Comparison of ENCODE assay signal across 9 cellular contexts in the genomic region with DNA sequence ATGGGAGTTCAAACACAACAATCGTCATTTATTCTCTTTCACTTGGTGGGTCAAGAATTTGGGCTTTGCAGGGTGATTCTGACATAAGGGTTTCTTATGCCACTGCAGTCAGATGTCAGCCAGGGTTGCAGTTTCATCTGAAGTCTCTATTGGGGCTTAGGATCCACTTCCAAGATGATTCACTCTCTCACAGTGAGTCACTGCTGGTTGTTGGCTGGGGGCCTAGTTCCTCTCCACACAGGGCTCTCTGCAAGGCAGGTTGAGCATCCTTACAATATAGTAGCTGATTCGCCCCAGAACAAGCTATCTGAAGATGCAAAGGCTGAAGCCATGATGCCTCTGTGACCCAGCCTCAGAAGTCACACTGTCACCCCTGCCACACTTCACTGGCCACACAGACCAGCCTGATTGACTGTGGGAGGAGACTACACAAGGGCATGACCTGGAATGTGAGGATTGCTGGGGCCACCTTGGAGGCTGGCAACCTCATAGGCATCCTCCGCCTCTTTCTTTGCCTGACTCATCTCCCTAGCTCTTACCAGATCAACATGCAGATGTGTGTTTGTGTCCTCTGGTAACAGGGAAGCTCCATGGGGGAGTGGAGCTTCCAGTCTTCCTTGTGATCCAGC. TPM values are rescaled to one million over a fixed set of nuclear protein-coding genes. Genes with fewer than 3 reads are reported as not detected.
DNase-seq lines count a peak whose midpoint lies in the region; ATAC-seq, FAIRE-seq and TF ChIP-seq lines count a peak whose summit lies in the region.
"Had no signal": no experiment of that assay in that cellular context is flagged by ENCODE, and none has a peak within 500 bp of the region (broad histone marks: within the 10 kb centered on the region; RNA-seq: fewer than 3 reads in every experiment).

No MANE protein-coding gene starts in this region.

- H3K79me2 ChIP-seq in HepG2 (ENCODE audit: insufficient read depth, low read length) = peaks cover 1% of the 10 kb centered on the region

- no peak for TF ChIP-seq CTCF in AG10803 (conservative IDR thresholded peaks at IDR 0.05; ENCODE audit: low read length)
- TF ChIP-seq CTCF in HepG2 (CRISPR knock-in tag; IDR thresholded peaks at IDR 0.05) = no peak
- TF ChIP-seq CTCF in thyroid gland (IDR thresholded peaks at IDR 0.05) = no peak

- H3K36me3 ChIP-seq in HepG2 (replicated peaks in 1 of 2; ENCODE audit: control insufficient read depth in 1 of 2, insufficient read depth in 2 of 2, low read length in 2 of 2) (no peaks in the 10 kb centered on the region), thyroid gland (no peaks in the 10 kb centered on the region)

- no peak for TF ChIP-seq POLR2A in HepG2 (IDR thresholded peaks at IDR 0.05; ENCODE audit: insufficient read depth in 1 of 2, low read depth in 2 of 2, low read length in 2 of 2)
- no peak for TF ChIP-seq POLR2A in thyroid gland (IDR thresholded peaks at IDR 0.05)

- TF ChIP-seq RAD21 in HepG2 (CRISPR knock-in tag; IDR thresholded peaks at IDR 0.05) = no peak

- ATAC-seq in HepG2 (no peak), GM21423 (IDR thresholded peaks at IDR 0.05; ENCODE audit: unreplicated experiment) (no peak)
- ATAC-seq: body of pancreas had no signal

- H3K9ac ChIP-seq in HepG2 (ENCODE audit: insufficient read depth, low read depth, low read length) = no peak overlapping the region

- no peak overlapping the region for H3K4me3 ChIP-seq in AG10803 (ENCODE audit: low read length)
- H3K4me3 ChIP-seq in HepG2 (replicated peaks in 1 of 3; ENCODE audit: insufficient read depth in 1 of 3, low read depth in 2 of 3, low read length in 3 of 3) = no peak overlapping the region
- no peak overlapping the region for H3K4me3 ChIP-seq in thyroid gland (replicated peaks in 1 of 3)
- H3K4me3 ChIP-seq: body of pancreas had no signal

- WGBS in HepG2 (ENCODE audit: low lambda C conversion rate) = 15% methylated on average over 2 of the region's 3 CpGs
- WGBS in thyroid gland, 2 donors = 97 to 98% methylated on average over 3 of the region's 3 CpGs

- no peak overlapping the region for H3K4me2 ChIP-seq in HepG2 (ENCODE audit: low read depth, low read length)

- BruUV-seq in HepG2 (replicated peaks; lab: Mats Ljungman, UMichigan) = no TSS peak

- POLR2A ChIA-PET in HepG2 (lab: Yijun Ruan, JAX) = no interaction called here

- FAIRE-seq in HepG2 (lab: Jason Lieb, UNC) = no peak

- intact Hi-C loops in HepG2 (cut with micrococcal nuclease; ENCODE audit: unreplicated experiment) (loop anchor here (1.0 kb wide), 1 partner anchor 30 kb away; no protein-coding TSS in a partner anchor), thyroid gland (cut with DNase I) (no loop called here)

- H4K20me1 ChIP-seq in HepG2 (ENCODE audit: insufficient read depth, low read length) = no peaks in the 10 kb centered on the region

- H2AFZ ChIP-seq in HepG2 (ENCODE audit: low read length) = no peak overlapping the region

- H3K27ac ChIP-seq in HepG2 (ENCODE audit: extremely low read length, insufficient read depth, low read length) (no peak overlapping the region), thyroid gland (no peak overlapping the region)
- H3K27ac ChIP-seq: body of pancreas had no signal

- TF ChIP-seq EP300 in HepG2 (IDR thresholded peaks at IDR 0.05; ENCODE audit: low read depth in 2 of 2, low read length in 2 of 2) = no peak
- TF ChIP-seq EP300 in HepG2 (CRISPR knock-in tag; IDR thresholded peaks at IDR 0.05; ENCODE audit: borderline replicate concordance) = no peak

- H3K9me3 ChIP-seq in HepG2 (ENCODE audit: low read length) = no peaks in the 10 kb centered on the region
- H3K9me3 ChIP-seq in thyroid gland = no peaks in the 10 kb centered on the region
- H3K9me3 ChIP-seq: body of pancreas had no signal

- H3K27me3 ChIP-seq in HepG2 (ENCODE audit: control insufficient read depth in 1 of 2, insufficient read depth in 2 of 2, low read length in 2 of 2) = peaks cover 1 to 5% of the 10 kb centered on the region in 2 experiments; a peak in 2 of 5 replicates
- no peaks in the 10 kb centered on the region for H3K27me3 ChIP-seq in thyroid gland
- H3K27me3 ChIP-seq: body of pancreas had no signal

- in situ Hi-C loops in HepG2 (cut with HindIII; ENCODE audit: extremely low pct_ligation_motif_present, low pct_unique_long_range_greater_than_20kb) = no loop called here

- CTCF ChIA-PET in HepG2 (lab: Yijun Ruan, JAX; ENCODE audit: low intra/inter-chr PET ratio, low total read pairs) = no interaction called here

- DNase-seq in AG10803 (ENCODE audit: low read depth) = peak; percentile 73
- DNase-seq in M059J (ENCODE audit: low read depth) = peak; percentile 80
- peak; percentile 71 for DNase-seq in activated naive CD4-positive, alpha-beta T cell treated with Interleukin-2 at 50 U/mL for 16 hours
- peak; percentile 50 for DNase-seq in HepG2 (ENCODE audit: low spot score)
- DNase-seq in thyroid gland = peak; percentile 47 to 53
- DNase-seq in cerebellar cortex (ENCODE audit: low spot score) = no peak
- DNase-seq in hippocampal formation (lab: John Stamatoyannopoulos, UW) = no peak

- H3K4me1 ChIP-seq in HepG2 (ENCODE audit: insufficient read depth, low read length) (peaks cover 60% of the 10 kb centered on the region), thyroid gland (peaks cover 12 to 27% of the 10 kb centered on the region in 2 donors)

RNA-seq across cellular contexts. Expression of a gene that starts 4.5 kb away (rescaled TPM):
- total RNA-seq in M059J (2014; rRNA removed; shearing (Covaris generic)) = 85.7 and 88.4 TPM in 2 replicates
- total RNA-seq in HepG2 (2016; rRNA removed; fragmentation: Illumina TruSeq; extraction: Trizol) = 15.2 and 18.4 TPM in 2 replicates
- 15.8 and 20.2 TPM in 2 replicates for total RNA-seq in HepG2 (2016; cell fraction: cytosol; rRNA removed; fragmentation: Illumina TruSeq; extraction: Trizol; ENCODE audit: low read depth)
- total RNA-seq in HepG2 (2016; cell fraction: insoluble cytoplasmic fraction; rRNA removed; fragmentation: Illumina TruSeq; extraction: Trizol) = 18.6 and 20.5 TPM in 2 replicates
- 17.3 and 29.5 TPM in 2 replicates for total RNA-seq in HepG2 (2016; cell fraction: membrane; rRNA removed; fragmentation: Illumina TruSeq; extraction: Trizol)
- total RNA-seq in HepG2 (2016; cell fraction: nucleus; rRNA removed; fragmentation: Illumina TruSeq; extraction: Trizol) = 8.3 and 12.2 TPM in 2 replicates
- 47.2 and 62.0 TPM in 2 replicates for polyA plus RNA-seq in HepG2 (2011; rRNA removed)
- 33.8 and 73.1 TPM in 2 replicates for polyA plus RNA-seq in HepG2 (2011; cell fraction: cytosol; rRNA removed)
- polyA plus RNA-seq in HepG2 (2011; cell fraction: nucleus; rRNA removed) = 101 and 106 TPM in 2 replicates
- 14.6 TPM in 2 replicates for polyA plus RNA-seq in HepG2 (2012)
- polyA plus RNA-seq in HepG2 (2016; cell fraction: cytosol; fragmentation: Illumina TruSeq; extraction: Trizol; ENCODE audit: low read depth) = 16.0 and 27.0 TPM in 2 replicates
- polyA plus RNA-seq in HepG2 (2016; cell fraction: insoluble cytoplasmic fraction; fragmentation: Illumina TruSeq; extraction: Trizol; ENCODE audit: low read depth) = 14.7 and 18.5 TPM in 2 replicates
- polyA plus RNA-seq in HepG2 (2016; cell fraction: membrane; fragmentation: Illumina TruSeq; extraction: Trizol; ENCODE audit: low read depth) = 13.4 and 18.5 TPM in 2 replicates
- 25.1 and 25.9 TPM in 2 replicates for polyA plus RNA-seq in HepG2 (2016; cell fraction: nucleus; fragmentation: Illumina TruSeq; extraction: Trizol; ENCODE audit: insufficient read depth, low read depth)
- polyA minus RNA-seq in HepG2 (2011; rRNA and poly(A)+ RNA removed; ENCODE audit: low replicate concordance) = 11.5 and 28.1 TPM in 2 replicates
- polyA minus RNA-seq in HepG2 (2011; cell fraction: cytosol; rRNA and poly(A)+ RNA removed) = 14.0 and 17.6 TPM in 2 replicates
- polyA minus RNA-seq in HepG2 (2011; cell fraction: nucleus; rRNA and poly(A)+ RNA removed) = 11.3 and 12.8 TPM in 2 replicates
- total RNA-seq in thyroid gland = 10 to 100 TPM; 37.0 to 61.8 (median 49.1) TPM

RNA-seq across cellular contexts. Expression of a gene that starts 33.1 kb away (rescaled TPM):
- total RNA-seq in M059J (2014; rRNA removed; shearing (Covaris generic)) = 0.12 and 1.4 TPM in 2 replicates
- 6.0 and 7.0 TPM in 2 replicates for total RNA-seq in HepG2 (2016; rRNA removed; fragmentation: Illumina TruSeq; extraction: Trizol)
- total RNA-seq in HepG2 (2016; cell fraction: cytosol; rRNA removed; fragmentation: Illumina TruSeq; extraction: Trizol; ENCODE audit: low read depth) = 10.2 and 12.4 TPM in 2 replicates
- 6.3 and 8.8 TPM in 2 replicates for total RNA-seq in HepG2 (2016; cell fraction: insoluble cytoplasmic fraction; rRNA removed; fragmentation: Illumina TruSeq; extraction: Trizol)
- total RNA-seq in HepG2 (2016; cell fraction: membrane; rRNA removed; fragmentation: Illumina TruSeq; extraction: Trizol) = 10.0 and 14.6 TPM in 2 replicates
- 4.9 and 5.2 TPM in 2 replicates for total RNA-seq in HepG2 (2016; cell fraction: nucleus; rRNA removed; fragmentation: Illumina TruSeq; extraction: Trizol)
- polyA plus RNA-seq in HepG2 (2011; rRNA removed) = 9.1 and 11.7 TPM in 2 replicates
- 6.2 and 9.7 TPM in 2 replicates for polyA plus RNA-seq in HepG2 (2011; cell fraction: cytosol; rRNA removed)
- polyA plus RNA-seq in HepG2 (2011; cell fraction: nucleus; rRNA removed) = 4.6 and 5.9 TPM in 2 replicates
- polyA plus RNA-seq in HepG2 (2012) = 4.2 and 5.4 TPM in 2 replicates
- polyA plus RNA-seq in HepG2 (2016; cell fraction: cytosol; fragmentation: Illumina TruSeq; extraction: Trizol; ENCODE audit: low read depth) = 12.5 and 16.5 TPM in 2 replicates
- 5.3 and 7.1 TPM in 2 replicates for polyA plus RNA-seq in HepG2 (2016; cell fraction: insoluble cytoplasmic fraction; fragmentation: Illumina TruSeq; extraction: Trizol; ENCODE audit: low read depth)
- 12.6 and 14.6 TPM in 2 replicates for polyA plus RNA-seq in HepG2 (2016; cell fraction: membrane; fragmentation: Illumina TruSeq; extraction: Trizol; ENCODE audit: low read depth)
- 9.7 and 10.7 TPM in 2 replicates for polyA plus RNA-seq in HepG2 (2016; cell fraction: nucleus; fragmentation: Illumina TruSeq; extraction: Trizol; ENCODE audit: insufficient read depth, low read depth)
- polyA minus RNA-seq in HepG2 (2011; rRNA and poly(A)+ RNA removed; ENCODE audit: low replicate concordance) = 7.9 TPM in 1 of 2 replicates, not detected in the other
- polyA minus RNA-seq in HepG2 (2011; cell fraction: cytosol; rRNA and poly(A)+ RNA removed) = 1.8 and 2.8 TPM in 2 replicates
- polyA minus RNA-seq in HepG2 (2011; cell fraction: nucleus; rRNA and poly(A)+ RNA removed) = 0.90 and 0.99 TPM in 2 replicates
- 10 to 100 TPM in 1 of 4 donors, 1 to 10 TPM in 3; 3.6 to 12.6 (median 5.5) TPM for total RNA-seq in thyroid gland

RNA-seq across cellular contexts. Expression of a gene that starts 42.5 kb away (rescaled TPM):
- 151 and 186 TPM in 2 replicates for total RNA-seq in M059J (2014; rRNA removed; shearing (Covaris generic))
- total RNA-seq in HepG2 (2016; rRNA removed; fragmentation: Illumina TruSeq; extraction: Trizol) (77.1 and 92.1 TPM in 2 replicates), thyroid gland (100 to 1,000 TPM in 2 of 4 donors, 10 to 100 TPM in 2; 82.9 to 168 (median 121) TPM)
- total RNA-seq in HepG2 (2016; cell fraction: cytosol; rRNA removed; fragmentation: Illumina TruSeq; extraction: Trizol; ENCODE audit: low read depth) = 104 and 127 TPM in 2 replicates
- 66.8 and 94.8 TPM in 2 replicates for total RNA-seq in HepG2 (2016; cell fraction: insoluble cytoplasmic fraction; rRNA removed; fragmentation: Illumina TruSeq; extraction: Trizol)
- total RNA-seq in HepG2 (2016; cell fraction: membrane; rRNA removed; fragmentation: Illumina TruSeq; extraction: Trizol) = 149 and 180 TPM in 2 replicates
- 48.9 and 58.7 TPM in 2 replicates for total RNA-seq in HepG2 (2016; cell fraction: nucleus; rRNA removed; fragmentation: Illumina TruSeq; extraction: Trizol)
- 81.2 and 109 TPM in 2 replicates for polyA plus RNA-seq in HepG2 (2011; rRNA removed)
- 83.2 and 110 TPM in 2 replicates for polyA plus RNA-seq in HepG2 (2011; cell fraction: cytosol; rRNA removed)
- polyA plus RNA-seq in HepG2 (2011; cell fraction: nucleus; rRNA removed) = 62.3 and 83.6 TPM in 2 replicates
- polyA plus RNA-seq in HepG2 (2012) = 77.3 and 145 TPM in 2 replicates
- polyA plus RNA-seq in HepG2 (2016; cell fraction: cytosol; fragmentation: Illumina TruSeq; extraction: Trizol; ENCODE audit: low read depth) = 196 and 226 TPM in 2 replicates
- polyA plus RNA-seq in HepG2 (2016; cell fraction: insoluble cytoplasmic fraction; fragmentation: Illumina TruSeq; extraction: Trizol; ENCODE audit: low read depth) = 104 and 130 TPM in 2 replicates
- polyA plus RNA-seq in HepG2 (2016; cell fraction: membrane; fragmentation: Illumina TruSeq; extraction: Trizol; ENCODE audit: low read depth) = 235 and 242 TPM in 2 replicates
- polyA plus RNA-seq in HepG2 (2016; cell fraction: nucleus; fragmentation: Illumina TruSeq; extraction: Trizol; ENCODE audit: insufficient read depth, low read depth) = 122 and 127 TPM in 2 replicates
- polyA minus RNA-seq in HepG2 (2011; rRNA and poly(A)+ RNA removed; ENCODE audit: low replicate concordance) = 22.5 and 101 TPM in 2 replicates
- polyA minus RNA-seq in HepG2 (2011; cell fraction: cytosol; rRNA and poly(A)+ RNA removed) = 26.1 and 26.7 TPM in 2 replicates
- polyA minus RNA-seq in HepG2 (2011; cell fraction: nucleus; rRNA and poly(A)+ RNA removed) = 17.8 and 21.8 TPM in 2 replicates

Comparison
In these comparisons a context has a peak if more than half of its experiments do, and no peak if none do; other contexts are left out.
1. DNase-seq: peak in AG10803 (single experiment), M059J (single experiment), activated naive CD4-positive, alpha-beta T cell treated with Interleukin-2 at 50 U/mL for 16 hours (single experiment), HepG2 (single experiment) and thyroid gland (2 of 2); none in cerebellar cortex (single experiment) and hippocampal formation (0 of 2).